ENCODE assay signal across 1 cellular context in genomic region chr2:218278531-218279360, GRCh38.
TF ChIP-seq lines count a peak whose summit lies in the region.

No MANE protein-coding gene starts in this region.

TF ChIP-seq in K562, 482 proteins besides CTCF, POLR2A, EP300 and RAD21:
- TF ChIP-seq ZBTB40 (IDR thresholded peaks at IDR 0.05) (no peak), ZBTB40 (CRISPR knock-in tag; IDR thresholded peaks at IDR 0.05) (no peak), RBM22 (IDR thresholded peaks at IDR 0.05; ENCODE audit: low read depth, low read length, poor library complexity, severe bottlenecking) (peak; percentile 15), POLR2G (IDR thresholded peaks at IDR 0.05; ENCODE audit: low read depth, low read length) (peak; percentile 44), ZNF707 (CRISPR knock-in tag; conservative IDR thresholded peaks at IDR 0.05) (no peak), RBFOX2 (IDR thresholded peaks at IDR 0.05; ENCODE audit: low read depth, low read length) (peak; percentile 51)
